Comparison of ENCODE assay signal across 8 cellular contexts in the genomic region with DNA sequence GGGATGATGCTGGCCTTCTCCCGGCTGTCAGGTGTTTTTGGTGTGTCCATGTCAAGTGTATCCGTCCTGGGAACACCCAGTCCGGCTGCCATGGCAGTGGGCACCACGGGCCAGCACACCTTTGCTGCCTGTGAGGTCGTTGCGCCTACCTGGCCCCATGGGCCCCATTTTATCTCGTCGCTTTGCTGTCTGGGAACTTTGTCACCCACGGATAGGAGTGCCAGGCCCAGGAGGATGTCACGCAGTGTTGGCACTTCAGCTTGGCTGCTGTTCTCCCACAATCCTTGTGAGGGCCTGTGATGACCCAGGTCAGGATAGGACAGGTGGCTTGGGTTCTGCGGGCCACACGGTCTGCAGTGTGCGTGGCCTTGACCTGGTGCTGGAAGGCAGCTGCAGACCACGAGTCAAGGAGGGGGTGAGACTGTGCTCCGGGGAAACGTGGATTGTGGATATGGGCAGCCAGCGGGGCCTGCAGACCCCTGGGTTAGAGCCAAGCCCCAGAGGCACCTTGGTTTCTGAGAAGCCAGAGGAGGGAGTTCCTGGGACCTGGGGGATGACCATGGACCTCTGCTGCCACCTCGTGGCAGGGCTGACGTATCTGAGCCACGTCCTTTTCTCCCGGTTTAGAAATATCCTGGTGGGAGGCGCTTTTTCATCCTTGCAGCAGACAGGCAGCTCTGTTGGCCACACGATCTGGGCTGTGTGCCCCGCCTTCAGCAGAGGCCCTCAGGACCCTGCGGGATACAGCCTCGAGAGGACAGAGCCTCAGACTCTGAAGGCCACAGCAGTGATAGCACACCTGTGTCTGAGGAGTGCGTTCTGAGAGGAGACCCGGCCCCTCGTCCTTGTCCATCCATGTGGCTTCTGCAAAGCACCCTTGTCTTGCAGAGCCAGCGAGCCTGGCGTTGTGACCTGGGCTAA.
DNase-seq lines count a peak whose midpoint lies in the region; ATAC-seq and TF ChIP-seq lines count a peak whose summit lies in the region.

No MANE protein-coding gene starts in this region.

- H3K27me3 ChIP-seq in adrenal gland (no peaks in the 10 kb centered on the region), left ventricle myocardium inferior (ENCODE audit: low read depth) (peaks cover 23% of the 10 kb centered on the region)

- no peak for ATAC-seq in GM19023 (IDR thresholded peaks at IDR 0.05; ENCODE audit: unreplicated experiment)
- no peak for ATAC-seq in HG03025 (IDR thresholded peaks at IDR 0.05; ENCODE audit: low FRiP score, unreplicated experiment)

- H3K27me3 Mint-ChIP-seq in T-helper 1 cell treated with Interleukin-12 subunit alpha and Interleukin-12 subunit beta and Interleukin-4 antibody, amounts not matched to agents 30 μg/mL and 1 μg/mL, for 36 hours (ENCODE audit: low read depth): no peaks in the 10 kb centered on the region

- 34 to 43% (median 38%) methylated on average over 12 to 31 of the region's 31 CpGs for WGBS in adrenal gland, 4 donors

- H3K9me3 ChIP-seq in adrenal gland (replicated peaks in 1 of 3) (no peaks in the 10 kb centered on the region), left ventricle myocardium inferior (replicated peaks) (no peaks in the 10 kb centered on the region)

- no peaks in the 10 kb centered on the region for H3K36me3 ChIP-seq in adrenal gland (replicated peaks in 1 of 2)
- H3K36me3 ChIP-seq in left ventricle myocardium inferior: no peaks in the 10 kb centered on the region

- intact Hi-C loops in adrenal gland (cut with DNase I) (loop anchor here in 1 of 2 donors (5.0 to 10.0 kb wide), 3 partner anchors 223 to 346 kb away; no protein-coding TSS in a partner anchor), left ventricle myocardium inferior (cut with micrococcal nuclease) (no loop called here)

- no peak overlapping the region for H3K4me3 ChIP-seq in GM12865 (ENCODE audit: low read depth, low read length)
- no peak overlapping the region for H3K4me3 ChIP-seq in adrenal gland
- no peak overlapping the region for H3K4me3 ChIP-seq in left ventricle myocardium inferior
- no peak overlapping the region for H3K4me3 ChIP-seq in retinal pigment epithelial cell (ENCODE audit: low read length)

- no peak for TF ChIP-seq POLR2A in adrenal gland (IDR thresholded peaks at IDR 0.05)

- peaks cover 0 to 8% of the 10 kb centered on the region in 2 donors for H3K4me1 ChIP-seq in adrenal gland (replicated peaks in 1 of 2)
- no peaks in the 10 kb centered on the region for H3K4me1 ChIP-seq in left ventricle myocardium inferior

- peak; percentile 86 for DNase-seq in GM12865 (ENCODE audit: low read depth)
- DNase-seq in NCI-H187 treated with DMSO at 0.1 percent for 48 hours (lab: John Stamatoyannopoulos, UW): peak; percentile 35
- DNase-seq in adrenal gland: peak; percentile 75 to 90 (median 80)
- DNase-seq in left ventricle myocardium inferior: peak; percentile 65
- peak; percentile 59 for DNase-seq in retinal pigment epithelial cell (ENCODE audit: low read depth)

- no peaks in the 10 kb centered on the region for H3K9me3 Mint-ChIP-seq in T-helper 1 cell treated with Interleukin-12 subunit alpha and Interleukin-12 subunit beta and Interleukin-4 antibody, amounts not matched to agents 30 μg/mL and 1 μg/mL, for 36 hours

- H3K4me1 Mint-ChIP-seq in T-helper 1 cell treated with Interleukin-12 subunit alpha and Interleukin-12 subunit beta and Interleukin-4 antibody, amounts not matched to agents 30 μg/mL and 1 μg/mL, for 36 hours (ENCODE audit: low read depth): peaks cover 28% of the 10 kb centered on the region

- H3K27ac ChIP-seq in adrenal gland: peak overlapping the region in 1 of 5 donors; percentile 40
- no peak overlapping the region for H3K27ac ChIP-seq in left ventricle myocardium inferior (replicated peaks)

- TF ChIP-seq CTCF in GM12865 (IDR thresholded peaks at IDR 0.05; ENCODE audit: insufficient read depth, low read depth, low read length, missing control alignments): peak; percentile 87
- peak; percentile 72 to 93 (median 87) for TF ChIP-seq CTCF in adrenal gland (IDR thresholded peaks at IDR 0.05)
- TF ChIP-seq CTCF in left ventricle myocardium inferior (IDR thresholded peaks at IDR 0.05; ENCODE audit: borderline replicate concordance): peak; percentile 84
- TF ChIP-seq CTCF in retinal pigment epithelial cell (conservative IDR thresholded peaks at IDR 0.05; ENCODE audit: low read depth, low read length): peak; percentile 90

- no peaks in the 10 kb centered on the region for H3K36me3 Mint-ChIP-seq in T-helper 1 cell treated with Interleukin-12 subunit alpha and Interleukin-12 subunit beta and Interleukin-4 antibody, amounts not matched to agents 30 μg/mL and 1 μg/mL, for 36 hours (ENCODE audit: low read depth)

- H3K4me3 Mint-ChIP-seq in T-helper 1 cell treated with Interleukin-12 subunit alpha and Interleukin-12 subunit beta and Interleukin-4 antibody, amounts not matched to agents 30 μg/mL and 1 μg/mL, for 36 hours: peak overlapping the region; percentile 1

- no peak overlapping the region for H3K27ac Mint-ChIP-seq in T-helper 1 cell treated with Interleukin-12 subunit alpha and Interleukin-12 subunit beta and Interleukin-4 antibody, amounts not matched to agents 30 μg/mL and 1 μg/mL, for 36 hours

Comparison
In these comparisons a context has a peak if more than half of its experiments do, and no peak if none do; other contexts are left out.
1. DNase-seq: peak in every context shown above with its lines; median percentile 86 in GM12865; 80 in adrenal gland; 65 in left ventricle myocardium inferior; 59 in retinal pigment epithelial cell; 35 in NCI-H187 treated with DMSO at 0.1 percent for 48 hours.